ENCODE assay signal across 16 cellular contexts in the genomic region with DNA sequence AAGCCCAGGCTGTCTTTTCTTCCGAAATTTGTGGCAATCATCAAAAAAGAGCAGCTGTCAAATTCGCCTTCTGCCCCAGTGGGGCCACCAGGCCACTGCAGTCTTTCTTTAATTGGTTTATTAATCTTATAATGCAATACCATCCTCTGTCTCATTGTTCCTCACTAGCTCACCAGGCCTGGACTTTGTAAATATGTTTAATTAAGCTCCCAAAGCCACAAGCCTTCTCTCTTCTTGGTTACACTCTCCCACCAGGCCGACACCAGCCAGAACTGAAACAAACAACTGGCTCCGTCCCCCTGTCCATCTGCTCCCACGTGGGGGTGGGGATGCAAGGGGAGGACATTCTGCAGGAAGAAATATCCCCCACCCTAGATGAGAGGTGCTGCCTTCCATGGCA. TPM values are rescaled to one million over a fixed set of nuclear protein-coding genes. Genes with fewer than 3 reads are reported as not detected.
DNase-seq lines count a peak whose midpoint lies in the region; TF ChIP-seq lines count a peak whose summit lies in the region.
"Had no signal": no experiment of that assay in that cellular context is flagged by ENCODE, and none has a peak within 500 bp of the region (broad histone marks: within the 10 kb centered on the region; RNA-seq: fewer than 3 reads in every experiment).

No MANE protein-coding gene starts in this region.

- no peak for TF ChIP-seq CTCF in vagina (IDR thresholded peaks at IDR 0.05)

- H3K4me3 ChIP-seq in SJCRH30 (no peak overlapping the region), vagina (no peak overlapping the region)
- H3K4me3 ChIP-seq: GM12878, GM23248 had no signal

- H3K36me3 ChIP-seq in SJCRH30: no peaks in the 10 kb centered on the region
- H3K36me3 ChIP-seq in vagina: no peaks in the 10 kb centered on the region

- TF ChIP-seq POLR2A in vagina (IDR thresholded peaks at IDR 0.05): no peak

- peak overlapping the region; percentile 65 for H3K27ac ChIP-seq in SJCRH30
- H3K27ac ChIP-seq in vagina: no peak overlapping the region
- H3K27ac ChIP-seq: 22Rv1, GM23248, HL-60 had no signal

- intact Hi-C loops in vagina (cut with DNase I): no loop called here

- H3K9me3 ChIP-seq in SJCRH30 (replicated peaks) (no peaks in the 10 kb centered on the region), vagina (no peaks in the 10 kb centered on the region)
- H3K9me3 ChIP-seq: Caco-2 had no signal

- peak; percentile 23 for DNase-seq in NCI-H1694 treated with DMSO at 0.1 percent for 48 hours (lab: John Stamatoyannopoulos, UW)
- no peak for DNase-seq in NCI-H1694 (lab: John Stamatoyannopoulos, UW)
- DNase-seq in SJCRH30: peak; percentile 60 to 72
- peak; percentile 38 for DNase-seq in left kidney (ENCODE audit: low read depth, low spot score)
- DNase-seq in retina: peak; percentile 34
- DNase-seq in epidermal melanocyte (ENCODE audit: insufficient read length, low spot score): no peak
- DNase-seq in activated CD4-positive, alpha-beta T cell treated with anti-CD3 and anti-CD28 coated beads for 4 hours: no peak
- DNase-seq in vagina (ENCODE audit: extremely low spot score in 2 of 2): no peak
- DNase-seq: Caco-2; CD8-positive, alpha-beta memory T cell; DMS79; GM23248; H7 had no signal

- H3K27me3 ChIP-seq in SJCRH30 (no peaks in the 10 kb centered on the region), vagina (no peaks in the 10 kb centered on the region)

- H3K4me1 ChIP-seq in SJCRH30 (peaks cover 59% of the 10 kb centered on the region), vagina (no peaks in the 10 kb centered on the region)
- H3K4me1 ChIP-seq: Caco-2 had no signal

RNA-seq across cellular contexts. Expression of gene CAMK1G, which starts 22.0 kb away (rescaled TPM):
- not detected in 2 replicates for total RNA-seq in SJCRH30 (2014; rRNA removed; shearing (Covaris generic))
- total RNA-seq in vagina: not detected
- total RNA-seq: Caco-2; CD8-positive, alpha-beta memory T cell; GM12878 had no signal

Comparison
In these comparisons a context has a peak if more than half of its experiments do, and no peak if none do; other contexts are left out.
1. DNase-seq: peak in NCI-H1694 treated with DMSO at 0.1 percent for 48 hours (single experiment), SJCRH30 (2 of 2), left kidney (single experiment) and retina (single experiment); none in NCI-H1694 (single experiment), epidermal melanocyte (single experiment), activated CD4-positive, alpha-beta T cell treated with anti-CD3 and anti-CD28 coated beads for 4 hours (0 of 2) and vagina (0 of 2).